1 cellular context compared by ENCODE assay signal in the genomic region with DNA sequence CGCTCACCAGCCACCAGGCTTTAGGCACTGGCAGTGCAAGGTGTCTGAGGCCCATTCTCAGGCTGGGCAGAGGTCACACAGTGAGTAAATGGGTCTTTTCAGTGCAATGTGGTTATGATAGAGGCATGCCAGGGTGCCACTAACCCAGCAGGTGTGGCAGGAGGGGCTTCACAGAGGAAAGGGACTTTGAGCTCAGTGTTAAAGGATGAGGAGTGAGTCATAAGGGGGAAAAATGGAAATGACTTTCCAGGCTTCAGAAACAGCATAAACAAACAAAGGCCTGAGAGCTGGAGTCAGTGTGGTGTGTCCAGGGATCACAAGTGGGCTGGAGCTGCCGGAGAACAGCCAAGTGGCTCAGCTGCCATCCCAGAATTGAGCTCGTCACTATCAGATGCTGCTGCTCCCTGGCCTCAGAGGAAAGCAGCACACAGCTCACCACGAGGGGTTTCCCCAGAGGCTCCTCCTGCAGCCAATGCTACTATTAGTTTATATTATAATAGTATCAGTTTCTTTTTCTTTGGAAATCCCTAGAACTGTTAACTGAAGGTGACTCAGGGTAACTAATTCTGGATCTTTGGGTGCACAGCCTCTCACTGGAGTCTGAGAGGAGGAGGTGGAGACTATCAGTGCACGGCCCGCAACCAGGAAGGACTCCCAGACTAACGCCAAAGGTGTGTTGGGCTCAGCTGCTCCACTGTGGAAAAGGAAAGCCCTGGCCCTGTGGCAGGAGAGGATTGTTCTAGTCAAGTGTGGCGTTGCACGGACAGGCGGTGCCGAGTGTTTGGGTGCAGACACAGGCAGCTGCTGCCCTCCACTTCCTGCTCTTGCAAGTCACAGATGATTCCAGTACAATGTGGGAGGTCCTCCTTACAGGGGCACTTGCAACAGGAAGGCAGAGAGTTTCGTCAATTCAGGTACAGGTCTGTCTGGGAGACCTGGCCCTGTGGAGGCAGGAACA.
TF ChIP-seq lines count a peak whose summit lies in the region.

No MANE protein-coding gene starts in this region.

TF ChIP-seq in HepG2, 621 proteins besides CTCF, POLR2A, EP300 and RAD21 (continued from another document and continues in another):
- TF ChIP-seq, protein P1, sequence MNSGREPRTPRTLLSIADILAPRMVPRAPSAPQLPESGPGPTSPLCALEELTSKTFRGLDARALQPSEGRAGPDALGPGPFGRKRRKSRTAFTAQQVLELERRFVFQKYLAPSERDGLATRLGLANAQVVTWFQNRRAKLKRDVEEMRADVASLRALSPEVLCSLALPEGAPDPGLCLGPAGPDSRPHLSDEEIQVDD (CRISPR knock-in tag; IDR thresholded peaks at IDR 0.05; ENCODE audit: borderline replicate concordance) = no peak
- TF ChIP-seq DNMT1 (CRISPR knock-in tag; IDR thresholded peaks at IDR 0.05) (no peak), NFIC (IDR thresholded peaks at IDR 0.05; ENCODE audit: low read length) (peak; percentile 27; the same call in 1 of the 2 replicates), ADNP (CRISPR knock-in tag; IDR thresholded peaks at IDR 0.05) (no peak), CAMTA2 (CRISPR knock-in tag; IDR thresholded peaks at IDR 0.05; ENCODE audit: borderline replicate concordance) (no peak), ZNF224 (CRISPR knock-in tag; IDR thresholded peaks at IDR 0.05) (no peak), ZNF264 (CRISPR knock-in tag; IDR thresholded peaks at IDR 0.05) (peak; percentile 93), HMG20B (CRISPR knock-in tag; conservative IDR thresholded peaks at IDR 0.05) (no peak), RFXAP (CRISPR knock-in tag; IDR thresholded peaks at IDR 0.05; ENCODE audit: borderline replicate concordance) (no peak), MLLT10 (CRISPR knock-in tag; IDR thresholded peaks at IDR 0.05) (no peak), KDM1A (CRISPR knock-in tag; IDR thresholded peaks at IDR 0.05) (0 out of 2 replicates have a peak, but pooled peaks have one; percentile 31), SETDB1 (CRISPR knock-in tag; IDR thresholded peaks at IDR 0.05; ENCODE audit: borderline replicate concordance) (no peak), MAFF (IDR thresholded peaks at IDR 0.05; ENCODE audit: low read depth, low read length) (no peak), SIN3B (IDR thresholded peaks at IDR 0.05; ENCODE audit: low read length) (no peak), MXI1 (IDR thresholded peaks at IDR 0.05; ENCODE audit: borderline replicate concordance, low read depth, low read length) (peak; percentile 36; the same call in 1 of the 3 replicates), ZNF549 (CRISPR knock-in tag; IDR thresholded peaks at IDR 0.05) (no peak), ZNF558 (CRISPR knock-in tag; IDR thresholded peaks at IDR 0.05; ENCODE audit: borderline replicate concordance) (no peak), JUNB (CRISPR knock-in tag; IDR thresholded peaks at IDR 0.05; ENCODE audit: borderline replicate concordance) (peak; percentile 81; the same call in 1 of the 2 replicates), ZNF446 (CRISPR knock-in tag; IDR thresholded peaks at IDR 0.05) (no peak), KAT8 (CRISPR knock-in tag; IDR thresholded peaks at IDR 0.05) (peak; percentile 47; the same call in 1 of the 2 replicates), ZNF761 (CRISPR knock-in tag; conservative IDR thresholded peaks at IDR 0.05) (0 out of 2 replicates have a peak, but pooled peaks have one; percentile 37), RAD51 (IDR thresholded peaks at IDR 0.05; ENCODE audit: borderline replicate concordance) (no peak), MAFG (CRISPR knock-in tag; IDR thresholded peaks at IDR 0.05) (no peak), KDM5A (IDR thresholded peaks at IDR 0.05; ENCODE audit: borderline replicate concordance, low read length) (no peak), ZNF546 (CRISPR knock-in tag; conservative IDR thresholded peaks at IDR 0.05) (no peak), YEATS4 (CRISPR knock-in tag; IDR thresholded peaks at IDR 0.05; ENCODE audit: borderline replicate concordance) (no peak), ZBTB42 (CRISPR knock-in tag; IDR thresholded peaks at IDR 0.05) (no peak), JARID2 (CRISPR knock-in tag; IDR thresholded peaks at IDR 0.05; ENCODE audit: insufficient replicate concordance) (no peak), ZFP36L1 (CRISPR knock-in tag; IDR thresholded peaks at IDR 0.05) (no peak), MYNN (CRISPR knock-in tag; IDR thresholded peaks at IDR 0.05; ENCODE audit: low read depth) (no peak), ZNF33A (CRISPR knock-in tag; IDR thresholded peaks at IDR 0.05; ENCODE audit: borderline replicate concordance) (no peak)
- TF ChIP-seq, protein P2, sequence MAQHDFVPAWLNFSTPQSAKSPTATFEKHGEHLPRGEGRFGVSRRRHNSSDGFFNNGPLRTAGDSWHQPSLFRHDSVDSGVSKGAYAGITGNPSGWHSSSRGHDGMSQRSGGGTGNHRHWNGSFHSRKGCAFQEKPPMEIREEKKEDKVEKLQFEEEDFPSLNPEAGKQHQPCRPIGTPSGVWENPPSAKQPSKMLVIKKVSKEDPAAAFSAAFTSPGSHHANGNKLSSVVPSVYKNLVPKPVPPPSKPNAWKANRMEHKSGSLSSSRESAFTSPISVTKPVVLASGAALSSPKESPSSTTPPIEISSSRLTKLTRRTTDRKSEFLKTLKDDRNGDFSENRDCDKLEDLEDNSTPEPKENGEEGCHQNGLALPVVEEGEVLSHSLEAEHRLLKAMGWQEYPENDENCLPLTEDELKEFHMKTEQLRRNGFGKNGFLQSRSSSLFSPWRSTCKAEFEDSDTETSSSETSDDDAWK (CRISPR knock-in tag; IDR thresholded peaks at IDR 0.05) = no peak
- TF ChIP-seq, protein P3, sequence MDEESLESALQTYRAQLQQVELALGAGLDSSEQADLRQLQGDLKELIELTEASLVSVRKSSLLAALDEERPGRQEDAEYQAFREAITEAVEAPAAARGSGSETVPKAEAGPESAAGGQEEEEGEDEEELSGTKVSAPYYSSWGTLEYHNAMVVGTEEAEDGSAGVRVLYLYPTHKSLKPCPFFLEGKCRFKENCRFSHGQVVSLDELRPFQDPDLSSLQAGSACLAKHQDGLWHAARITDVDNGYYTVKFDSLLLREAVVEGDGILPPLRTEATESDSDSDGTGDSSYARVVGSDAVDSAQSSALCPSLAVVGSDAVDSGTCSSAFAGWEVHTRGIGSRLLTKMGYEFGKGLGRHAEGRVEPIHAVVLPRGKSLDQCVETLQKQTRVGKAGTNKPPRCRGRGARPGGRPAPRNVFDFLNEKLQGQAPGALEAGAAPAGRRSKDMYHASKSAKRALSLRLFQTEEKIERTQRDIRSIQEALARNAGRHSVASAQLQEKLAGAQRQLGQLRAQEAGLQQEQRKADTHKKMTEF (CRISPR knock-in tag; IDR thresholded peaks at IDR 0.05) = peak; percentile 66
- TF ChIP-seq, protein P4, sequence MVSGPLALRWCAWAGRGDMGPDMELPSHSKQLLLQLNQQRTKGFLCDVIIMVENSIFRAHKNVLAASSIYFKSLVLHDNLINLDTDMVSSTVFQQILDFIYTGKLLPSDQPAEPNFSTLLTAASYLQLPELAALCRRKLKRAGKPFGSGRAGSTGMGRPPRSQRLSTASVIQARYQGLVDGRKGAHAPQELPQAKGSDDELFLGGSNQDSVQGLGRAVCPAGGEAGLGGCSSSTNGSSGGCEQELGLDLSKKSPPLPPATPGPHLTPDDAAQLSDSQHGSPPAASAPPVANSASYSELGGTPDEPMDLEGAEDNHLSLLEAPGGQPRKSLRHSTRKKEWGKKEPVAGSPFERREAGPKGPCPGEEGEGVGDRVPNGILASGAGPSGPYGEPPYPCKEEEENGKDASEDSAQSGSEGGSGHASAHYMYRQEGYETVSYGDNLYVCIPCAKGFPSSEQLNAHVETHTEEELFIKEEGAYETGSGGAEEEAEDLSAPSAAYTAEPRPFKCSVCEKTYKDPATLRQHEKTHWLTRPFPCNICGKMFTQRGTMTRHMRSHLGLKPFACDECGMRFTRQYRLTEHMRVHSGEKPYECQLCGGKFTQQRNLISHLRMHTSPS (CRISPR knock-in tag; IDR thresholded peaks at IDR 0.05; ENCODE audit: low read depth) = peak; percentile 97
- TF ChIP-seq, protein P5, sequence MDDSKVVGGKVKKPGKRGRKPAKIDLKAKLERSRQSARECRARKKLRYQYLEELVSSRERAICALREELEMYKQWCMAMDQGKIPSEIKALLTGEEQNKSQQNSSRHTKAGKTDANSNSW (CRISPR knock-in tag; IDR thresholded peaks at IDR 0.05; ENCODE audit: borderline replicate concordance) = no peak
- TF ChIP-seq, protein P6, sequence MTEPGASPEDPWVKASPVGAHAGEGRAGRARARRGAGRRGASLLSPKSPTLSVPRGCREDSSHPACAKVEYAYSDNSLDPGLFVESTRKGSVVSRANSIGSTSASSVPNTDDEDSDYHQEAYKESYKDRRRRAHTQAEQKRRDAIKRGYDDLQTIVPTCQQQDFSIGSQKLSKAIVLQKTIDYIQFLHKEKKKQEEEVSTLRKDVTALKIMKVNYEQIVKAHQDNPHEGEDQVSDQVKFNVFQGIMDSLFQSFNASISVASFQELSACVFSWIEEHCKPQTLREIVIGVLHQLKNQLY (CRISPR knock-in tag; IDR thresholded peaks at IDR 0.05) = no peak
- TF ChIP-seq, protein P7, sequence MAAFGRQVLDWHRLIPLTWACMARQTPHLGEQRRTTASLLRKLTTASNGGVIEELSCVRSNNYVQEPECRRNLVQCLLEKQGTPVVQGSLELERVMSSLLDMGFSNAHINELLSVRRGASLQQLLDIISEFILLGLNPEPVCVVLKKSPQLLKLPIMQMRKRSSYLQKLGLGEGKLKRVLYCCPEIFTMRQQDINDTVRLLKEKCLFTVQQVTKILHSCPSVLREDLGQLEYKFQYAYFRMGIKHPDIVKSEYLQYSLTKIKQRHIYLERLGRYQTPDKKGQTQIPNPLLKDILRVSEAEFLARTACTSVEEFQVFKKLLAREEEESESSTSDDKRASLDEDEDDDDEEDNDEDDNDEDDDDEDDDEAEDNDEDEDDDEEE (CRISPR knock-in tag; IDR thresholded peaks at IDR 0.05) = no peak
- TF ChIP-seq, protein P8, sequence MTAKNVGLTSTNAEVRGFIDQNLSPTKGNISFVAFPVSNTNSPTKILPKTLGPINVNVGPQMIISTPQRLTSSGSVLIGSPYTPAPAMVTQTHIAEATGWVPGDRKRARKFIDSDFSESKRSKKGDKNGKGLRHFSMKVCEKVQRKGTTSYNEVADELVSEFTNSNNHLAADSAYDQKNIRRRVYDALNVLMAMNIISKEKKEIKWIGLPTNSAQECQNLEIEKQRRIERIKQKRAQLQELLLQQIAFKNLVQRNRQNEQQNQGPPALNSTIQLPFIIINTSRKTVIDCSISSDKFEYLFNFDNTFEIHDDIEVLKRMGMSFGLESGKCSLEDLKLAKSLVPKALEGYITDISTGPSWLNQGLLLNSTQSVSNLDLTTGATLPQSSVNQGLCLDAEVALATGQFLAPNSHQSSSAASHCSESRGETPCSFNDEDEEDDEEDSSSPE (CRISPR knock-in tag; IDR thresholded peaks at IDR 0.05) = no peak
- TF ChIP-seq, protein P9, sequence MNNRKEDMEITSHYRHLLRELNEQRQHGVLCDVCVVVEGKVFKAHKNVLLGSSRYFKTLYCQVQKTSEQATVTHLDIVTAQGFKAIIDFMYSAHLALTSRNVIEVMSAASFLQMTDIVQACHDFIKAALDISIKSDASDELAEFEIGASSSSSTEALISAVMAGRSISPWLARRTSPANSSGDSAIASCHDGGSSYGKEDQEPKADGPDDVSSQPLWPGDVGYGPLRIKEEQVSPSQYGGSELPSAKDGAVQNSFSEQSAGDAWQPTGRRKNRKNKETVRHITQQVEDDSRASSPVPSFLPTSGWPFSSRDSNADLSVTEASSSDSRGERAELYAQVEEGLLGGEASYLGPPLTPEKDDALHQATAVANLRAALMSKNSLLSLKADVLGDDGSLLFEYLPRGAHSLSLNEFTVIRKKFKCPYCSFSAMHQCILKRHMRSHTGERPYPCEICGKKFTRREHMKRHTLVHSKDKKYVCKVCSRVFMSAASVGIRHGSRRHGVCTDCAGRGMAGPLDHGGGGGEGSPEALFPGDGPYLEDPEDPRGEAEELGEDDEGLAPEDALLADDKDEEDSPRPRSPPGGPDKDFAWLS (CRISPR knock-in tag; IDR thresholded peaks at IDR 0.05; ENCODE audit: borderline replicate concordance) = no peak
- TF ChIP-seq, protein P10, sequence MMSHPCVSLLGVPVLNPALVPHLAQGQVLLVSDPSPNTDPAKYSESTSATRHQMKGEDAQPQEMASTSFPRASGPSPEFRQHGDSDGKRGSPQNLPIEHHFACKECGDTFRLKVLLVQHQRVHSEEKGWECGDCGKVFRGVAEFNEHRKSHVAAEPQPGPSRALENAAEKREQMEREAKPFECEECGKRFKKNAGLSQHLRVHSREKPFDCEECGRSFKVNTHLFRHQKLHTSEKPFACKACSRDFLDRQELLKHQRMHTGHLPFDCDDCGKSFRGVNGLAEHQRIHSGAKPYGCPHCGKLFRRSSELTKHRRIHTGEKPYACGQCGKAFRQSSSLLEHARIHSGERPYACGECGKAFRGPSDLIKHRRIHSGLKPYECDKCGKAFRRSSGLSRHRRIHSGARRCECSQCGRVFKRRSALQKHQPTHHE (CRISPR knock-in tag; IDR thresholded peaks at IDR 0.05; ENCODE audit: borderline replicate concordance) = no peak
- TF ChIP-seq, protein P11, sequence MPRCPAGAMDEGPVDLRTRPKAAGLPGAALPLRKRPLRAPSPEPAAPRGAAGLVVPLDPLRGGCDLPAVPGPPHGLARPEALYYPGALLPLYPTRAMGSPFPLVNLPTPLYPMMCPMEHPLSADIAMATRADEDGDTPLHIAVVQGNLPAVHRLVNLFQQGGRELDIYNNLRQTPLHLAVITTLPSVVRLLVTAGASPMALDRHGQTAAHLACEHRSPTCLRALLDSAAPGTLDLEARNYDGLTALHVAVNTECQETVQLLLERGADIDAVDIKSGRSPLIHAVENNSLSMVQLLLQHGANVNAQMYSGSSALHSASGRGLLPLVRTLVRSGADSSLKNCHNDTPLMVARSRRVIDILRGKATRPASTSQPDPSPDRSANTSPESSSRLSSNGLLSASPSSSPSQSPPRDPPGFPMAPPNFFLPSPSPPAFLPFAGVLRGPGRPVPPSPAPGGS (CRISPR knock-in tag; IDR thresholded peaks at IDR 0.05) = no peak; the same call in 1 of the 2 replicates
- TF ChIP-seq, protein P12, sequence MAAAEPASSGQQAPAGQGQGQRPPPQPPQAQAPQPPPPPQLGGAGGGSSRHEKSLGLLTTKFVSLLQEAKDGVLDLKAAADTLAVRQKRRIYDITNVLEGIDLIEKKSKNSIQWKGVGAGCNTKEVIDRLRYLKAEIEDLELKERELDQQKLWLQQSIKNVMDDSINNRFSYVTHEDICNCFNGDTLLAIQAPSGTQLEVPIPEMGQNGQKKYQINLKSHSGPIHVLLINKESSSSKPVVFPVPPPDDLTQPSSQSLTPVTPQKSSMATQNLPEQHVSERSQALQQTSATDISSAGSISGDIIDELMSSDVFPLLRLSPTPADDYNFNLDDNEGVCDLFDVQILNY (CRISPR knock-in tag; conservative IDR thresholded peaks at IDR 0.05) = no peak
- TF ChIP-seq, protein P13, sequence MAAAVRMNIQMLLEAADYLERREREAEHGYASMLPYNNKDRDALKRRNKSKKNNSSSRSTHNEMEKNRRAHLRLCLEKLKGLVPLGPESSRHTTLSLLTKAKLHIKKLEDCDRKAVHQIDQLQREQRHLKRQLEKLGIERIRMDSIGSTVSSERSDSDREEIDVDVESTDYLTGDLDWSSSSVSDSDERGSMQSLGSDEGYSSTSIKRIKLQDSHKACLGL (CRISPR knock-in tag; IDR thresholded peaks at IDR 0.05) = no peak
